ENCODE assay signal across 8 cellular contexts in genomic region chr1:183472488-183473285, GRCh38. TPM values are rescaled to one million over a fixed set of nuclear protein-coding genes. Genes with fewer than 3 reads are reported as not detected.
A peak's percentile ranks its signal among the peaks of the same experiment; 100 is the strongest.
DNase-seq lines count a peak whose midpoint lies in the region; ATAC-seq and TF ChIP-seq lines count a peak whose summit lies in the region.

SMG7 (plus strand) TSS chr1:183472499; CDS start chr1:183472621, 122 bp downstream.

- no peaks in the 10 kb centered on the region for H3K27me3 ChIP-seq in PC-9 (ENCODE audit: insufficient read depth, low read depth)

- H4K20me1 ChIP-seq in PC-9 (ENCODE audit: insufficient read depth), result peaks cover 11% of the 10 kb centered on the region

- H3K27ac ChIP-seq in PC-9, result peak within 1 kb of the TSS; percentile 94

- CTCF ChIA-PET in activated CD4-positive, alpha-beta T cell treated with anti-CD3 and anti-CD28 coated beads for 36 hours (lab: Charles Lee), result interaction anchor here (0.6 to 2.5 kb wide), 6 partner anchors 10 to 583 kb away, joined by 3 to 13 read pairs (median 4); no protein-coding TSS in a partner anchor
- CTCF ChIA-PET in PC-9 (lab: Charles Lee), result interaction anchor here (0.6 to 1.0 kb wide), 2 partner anchors 9 to 54 kb away, joined by 4 to 5 read pairs; no protein-coding TSS in a partner anchor
- CTCF ChIA-PET in activated naive CD4-positive, alpha-beta T cell treated with anti-CD3 and anti-CD28 coated beads, Interleukin-2, amount 10 ng/mL, durations not matched to agents 7 days and 5 days (lab: Charles Lee), result interaction anchor here (0.9 to 1.6 kb wide), 2 partner anchors 48 to 160 kb away, joined by 3 to 5 read pairs; no protein-coding TSS in a partner anchor

- TF ChIP-seq CTCF in PC-9 (conservative IDR thresholded peaks at IDR 0.05), result no peak

- H3K4me2 ChIP-seq in PC-9, result peak within 1 kb of the TSS; percentile 88

- H3K36me3 Mint-ChIP-seq in activated CD4-positive, alpha-beta T cell treated with anti-CD3 and anti-CD28 coated beads for 36 hours (ENCODE audit: low read depth), result peaks cover 11% of the 10 kb centered on the region
- H3K36me3 Mint-ChIP-seq in activated naive CD4-positive, alpha-beta T cell treated with anti-CD3 and anti-CD28 coated beads, Interleukin-2, amount 10 ng/mL, durations not matched to agents 7 days and 5 days, result peaks cover 11% of the 10 kb centered on the region

- H3K4me1 ChIP-seq in PC-9 (replicated peaks; ENCODE audit: insufficient read depth), result peaks cover 51% of the 10 kb centered on the region

- no peaks in the 10 kb centered on the region for H3K27me3 Mint-ChIP-seq in activated CD4-positive, alpha-beta T cell treated with anti-CD3 and anti-CD28 coated beads for 36 hours
- peaks cover 5% of the 10 kb centered on the region for H3K27me3 Mint-ChIP-seq in activated naive CD4-positive, alpha-beta T cell treated with anti-CD3 and anti-CD28 coated beads, Interleukin-2, amount 10 ng/mL, durations not matched to agents 7 days and 5 days

- POLR2A ChIA-PET in activated CD4-positive, alpha-beta T cell treated with anti-CD3 and anti-CD28 coated beads for 36 hours (lab: Charles Lee), result no interaction called here
- POLR2A ChIA-PET in PC-9 (lab: Charles Lee; ENCODE audit: unreplicated experiment), result interaction anchor here (0.5 kb wide), 1 partner anchor 18 kb away, joined by 3 read pairs; no protein-coding TSS in a partner anchor

- no peaks in the 10 kb centered on the region for H3K9me3 Mint-ChIP-seq in activated CD4-positive, alpha-beta T cell treated with anti-CD3 and anti-CD28 coated beads for 36 hours (ENCODE audit: low read depth)
- H3K9me3 Mint-ChIP-seq in activated naive CD4-positive, alpha-beta T cell treated with anti-CD3 and anti-CD28 coated beads, Interleukin-2, amount 10 ng/mL, durations not matched to agents 7 days and 5 days, result no peaks in the 10 kb centered on the region

- intact Hi-C loops in activated CD4-positive, alpha-beta T cell treated with anti-CD3 and anti-CD28 coated beads for 36 hours (cut with DNase I, micrococcal nuclease), result loop anchor here (1.0 to 10.0 kb wide), 15 partner anchors 26 to 1845 kb away; partner anchors contain the start of genes TSEN15 (in 2 of the 2), ARPC5 (in 1 of the 2), C1orf21 (in 1 of the 2) and GLUL (in 1 of the 2)
- intact Hi-C loops in PC-9 (cut with micrococcal nuclease; ENCODE audit: unreplicated experiment), result loop anchor here (1.0 to 5.0 kb wide), 10 partner anchors 20 to 505 kb away; partner anchors contain the start of genes ARPC5 and LAMC1
- intact Hi-C loops in Right ventricle myocardium inferior (cut with DNase I), result loop anchor here (1.0 to 10.0 kb wide), 3 partner anchors 150 to 432 kb away; partner anchors contain the start of gene ARPC5

- peak; percentile 1 for ATAC-seq in activated CD4-positive, alpha-beta T cell treated with anti-CD3 and anti-CD28 coated beads for 36 hours
- ATAC-seq in HG03045 (IDR thresholded peaks at IDR 0.05; ENCODE audit: unreplicated experiment) (peak; percentile 20), Right ventricle myocardium inferior (no peak)

- peaks cover 10% of the 10 kb centered on the region; the same call in 1 of the 2 replicates for H3K36me3 ChIP-seq in PC-9 (ENCODE audit: low read depth)

- peaks cover 54% of the 10 kb centered on the region for H3K79me2 ChIP-seq in PC-9 (ENCODE audit: low read depth)

- DNase-seq in activated CD4-positive, alpha-beta T cell treated with anti-CD3 and anti-CD28 coated beads for 36 hours, result peak; percentile 64
- no peak for DNase-seq in activated CD4-positive, alpha-beta T cell treated with anti-CD3 and anti-CD28 coated beads for 1 hour
- DNase-seq in PC-9, result peak in 1 of 2 experiments; percentile 39
- DNase-seq in activated naive CD4-positive, alpha-beta T cell treated with anti-CD3 and anti-CD28 coated beads, Interleukin-2, amount 10 ng/mL, durations not matched to agents 7 days and 5 days, result peak; percentile 75
- peak; percentile 84 for DNase-seq in Right ventricle myocardium inferior (ENCODE audit: missing footprints)
- peak; percentile 30 for DNase-seq in pons (ENCODE audit: low spot score)
- DNase-seq in ureter (ENCODE audit: low spot score), result peak; percentile 62

- peak within 1 kb of the TSS; percentile 82 for H3K4me3 ChIP-seq in PC-9

- H3K27ac Mint-ChIP-seq in activated CD4-positive, alpha-beta T cell treated with anti-CD3 and anti-CD28 coated beads for 36 hours, result peak within 1 kb of the TSS; percentile 99
- peak within 1 kb of the TSS; percentile 93 for H3K27ac Mint-ChIP-seq in activated naive CD4-positive, alpha-beta T cell treated with anti-CD3 and anti-CD28 coated beads, Interleukin-2, amount 10 ng/mL, durations not matched to agents 7 days and 5 days

- H3K9me2 ChIP-seq in PC-9 (ENCODE audit: insufficient read depth), result no peaks in the 10 kb centered on the region

- BruUV-seq in PC-9 (replicated peaks; lab: Mats Ljungman, UMichigan), result no TSS peak

- H3K4me3 Mint-ChIP-seq in activated CD4-positive, alpha-beta T cell treated with anti-CD3 and anti-CD28 coated beads for 36 hours, result peak within 1 kb of the TSS; percentile 86
- H3K4me3 Mint-ChIP-seq in activated naive CD4-positive, alpha-beta T cell treated with anti-CD3 and anti-CD28 coated beads, Interleukin-2, amount 10 ng/mL, durations not matched to agents 7 days and 5 days, result peak within 1 kb of the TSS; percentile 79

- peaks cover 42% of the 10 kb centered on the region for H3F3A ChIP-seq in PC-9 (ENCODE audit: insufficient read depth, low read depth)

- peak within 1 kb of the TSS; percentile 84 for H2AFZ ChIP-seq in PC-9

- H3K9me3 ChIP-seq in PC-9 (ENCODE audit: insufficient read depth, low read depth), result no peaks in the 10 kb centered on the region

- H3K4me1 Mint-ChIP-seq in activated CD4-positive, alpha-beta T cell treated with anti-CD3 and anti-CD28 coated beads for 36 hours, result peaks cover 24% of the 10 kb centered on the region
- peaks cover 26% of the 10 kb centered on the region for H3K4me1 Mint-ChIP-seq in activated naive CD4-positive, alpha-beta T cell treated with anti-CD3 and anti-CD28 coated beads, Interleukin-2, amount 10 ng/mL, durations not matched to agents 7 days and 5 days

RNA-seq across cellular contexts. Expression of gene SMG7, which starts in this region (rescaled TPM):
- 10 to 100 TPM; 56.6 to 62.1 TPM for total RNA-seq in activated CD4-positive, alpha-beta T cell treated with anti-CD3 and anti-CD28 coated beads for 36 hours
- total RNA-seq in PC-9 (2021), result 56.0 and 72.9 TPM in 2 replicates
- 45.5 TPM for total RNA-seq in Right ventricle myocardium inferior
- 83.7 TPM for total RNA-seq in ureter
